ENCODE assay signal across 7 cellular contexts in the genomic region with DNA sequence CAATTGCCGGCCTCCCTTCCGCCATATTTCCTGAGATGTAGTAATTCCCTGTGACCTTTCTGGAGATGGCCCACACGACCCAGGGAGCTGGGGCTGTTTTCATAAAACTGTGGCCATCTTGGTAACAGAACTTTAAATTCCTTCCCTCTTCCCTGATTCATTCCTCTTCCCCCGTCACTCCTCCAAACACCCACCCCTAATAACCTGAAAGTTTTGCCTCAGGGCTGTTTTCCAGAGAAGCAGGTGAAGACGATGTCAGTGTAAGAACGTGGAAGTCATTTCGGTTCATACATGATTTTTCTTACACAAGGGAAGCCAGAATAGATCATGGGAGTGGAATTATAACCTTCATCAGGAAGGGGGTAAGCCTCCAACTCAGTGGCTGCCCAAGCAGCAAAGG.
"Had no signal": no experiment of that assay in that cellular context is flagged by ENCODE, and none has a peak within 500 bp of the region (broad histone marks: within the 10 kb centered on the region; RNA-seq: fewer than 3 reads in every experiment).

No MANE protein-coding gene starts in this region.

- H3K4me3 Mint-ChIP-seq: H9, IgD-negative memory B cell had no signal

- H3K4me2 ChIP-seq: KMS-11 had no signal

- H3K9me3 Mint-ChIP-seq: H9 had no signal

- DNase-seq: GM23248, H9, HCEC 1CT, Karpas-422, KBM-7 had no signal

- H3K4me3 ChIP-seq: GM23248 had no signal

- H3K4me1 Mint-ChIP-seq: H9, IgD-negative memory B cell had no signal

- H3K9ac ChIP-seq: GM23248, KMS-11 had no signal

- H3K36me3 Mint-ChIP-seq: IgD-negative memory B cell had no signal

- H2AFZ ChIP-seq: GM23248 had no signal

- H3K27ac ChIP-seq: GM23248, KMS-11 had no signal

- H3K27ac Mint-ChIP-seq: H9, IgD-negative memory B cell had no signal
